13 cellular contexts compared by ENCODE assay signal in genomic region chr2:120314656-120315366, GRCh38. TPM values are rescaled to one million over a fixed set of nuclear protein-coding genes. Genes with fewer than 3 reads are reported as not detected.
DNase-seq lines count a peak whose midpoint lies in the region; ATAC-seq, FAIRE-seq and TF ChIP-seq lines count a peak whose summit lies in the region.
"Had no signal": no experiment of that assay in that cellular context is flagged by ENCODE, and none has a peak within 500 bp of the region (broad histone marks: within the 10 kb centered on the region; RNA-seq: fewer than 3 reads in every experiment).

No MANE protein-coding gene starts in this region.

- intact Hi-C loops in right lobe of liver (cut with DNase I) = loop anchor here in 1 of 2 donors (10.0 kb wide), 1 partner anchor 360 kb away; no protein-coding TSS in a partner anchor
- intact Hi-C loops in HepG2 (cut with micrococcal nuclease; ENCODE audit: unreplicated experiment) = loop anchor here (5.0 to 10.0 kb wide), 2 partner anchors 203 to 360 kb away; no protein-coding TSS in a partner anchor
- intact Hi-C loops in activated CD4-positive, alpha-beta memory T cell treated with anti-CD3 and anti-CD28 coated beads for 36 hours (cut with micrococcal nuclease) = loop anchor here (5.0 kb wide), 2 partner anchors 558 to 613 kb away; partner anchors contain the start of gene PTPN4
- intact Hi-C loops in vagina (cut with DNase I) = loop anchor here (5.0 to 10.0 kb wide), 2 partner anchors 90 to 203 kb away; partner anchors contain the start of gene TMEM185B
- intact Hi-C loops in left cardiac atrium (cut with DNase I) = loop anchor here in 1 of 2 donors (5.0 kb wide), 2 partner anchors 63 to 203 kb away; partner anchors contain the start of gene RALB

- no peak for FAIRE-seq in HepG2 (lab: Jason Lieb, UNC)

- H3K36me3 ChIP-seq in right lobe of liver (no peaks in the 10 kb centered on the region), HepG2 (replicated peaks in 1 of 2; ENCODE audit: control insufficient read depth in 1 of 2, insufficient read depth in 2 of 2, low read length in 2 of 2) (no peaks in the 10 kb centered on the region), vagina (no peaks in the 10 kb centered on the region), mesendoderm (ENCODE audit: control insufficient read depth, insufficient read depth, low read length) (no peaks in the 10 kb centered on the region)
- H3K36me3 ChIP-seq: sigmoid colon, uterus had no signal

- H2AFZ ChIP-seq in HepG2 (ENCODE audit: low read length) = no peak overlapping the region

- no peak overlapping the region for H4K8ac ChIP-seq in mesendoderm (ENCODE audit: low read depth, low read length)

- no peak overlapping the region for H3K4ac ChIP-seq in mesendoderm (ENCODE audit: low read depth, low read length)

- no peaks in the 10 kb centered on the region for H3K36me3 Mint-ChIP-seq in activated CD4-positive, alpha-beta memory T cell treated with anti-CD3 and anti-CD28 coated beads for 36 hours

- H3K79me1 ChIP-seq in mesendoderm (ENCODE audit: low read length) = no peaks in the 10 kb centered on the region

- CTCF ChIA-PET in HepG2 (lab: Yijun Ruan, JAX; ENCODE audit: low intra/inter-chr PET ratio, low total read pairs) = interaction anchor here (2.0 kb wide), 1 partner anchor 365 kb away, joined by 15 read pairs; no protein-coding TSS in a partner anchor
- CTCF ChIA-PET in activated CD4-positive, alpha-beta memory T cell treated with anti-CD3 and anti-CD28 coated beads for 36 hours (lab: Charles Lee) = interaction anchor here (0.8 to 4.2 kb wide), 12 partner anchors 15 to 673 kb away, joined by 3 to 60 read pairs (median 7); partner anchors contain the start of genes EPB41L5 and RALB

- H2BK120ac ChIP-seq in mesendoderm (ENCODE audit: low read depth, low read length) = no peak overlapping the region

- H3K9me3 Mint-ChIP-seq in activated CD4-positive, alpha-beta memory T cell treated with anti-CD3 and anti-CD28 coated beads for 36 hours = no peaks in the 10 kb centered on the region

- peaks cover 22% of the 10 kb centered on the region for H3K4me1 Mint-ChIP-seq in activated CD4-positive, alpha-beta memory T cell treated with anti-CD3 and anti-CD28 coated beads for 36 hours (ENCODE audit: low read depth)

- DNase-seq in right lobe of liver (peak in 2 of 3 donors; percentile 47 to 51), HepG2 (ENCODE audit: low spot score) (no peak), fibroblast of pulmonary artery (ENCODE audit: low read depth) (peak; percentile 47), vagina (ENCODE audit: extremely low spot score in 2 of 2) (no peak), left cardiac atrium (no peak), mesendoderm (no peak)
- peak; percentile 34 for DNase-seq in activated CD4-positive, alpha-beta memory T cell treated with anti-CD3 and anti-CD28 coated beads for 36 hours
- DNase-seq: AML-193, sigmoid colon had no signal

- no peak overlapping the region for H3K27ac Mint-ChIP-seq in activated CD4-positive, alpha-beta memory T cell treated with anti-CD3 and anti-CD28 coated beads for 36 hours

- H3K4me2 ChIP-seq in HepG2 (ENCODE audit: low read depth, low read length) (no peak overlapping the region), mesendoderm (ENCODE audit: low read length) (no peak overlapping the region)

- no peak overlapping the region for H2BK5ac ChIP-seq in mesendoderm (ENCODE audit: low read length)

- no peaks in the 10 kb centered on the region for H3K27me3 ChIP-seq in right lobe of liver
- peaks cover 34 to 64% of the 10 kb centered on the region in 2 experiments; a peak in 4 of 5 replicates for H3K27me3 ChIP-seq in HepG2 (ENCODE audit: control insufficient read depth in 1 of 2, insufficient read depth in 2 of 2, low read length in 2 of 2)
- H3K27me3 ChIP-seq in vagina = no peaks in the 10 kb centered on the region
- no peaks in the 10 kb centered on the region for H3K27me3 ChIP-seq in mesendoderm (ENCODE audit: insufficient read depth, low read length, poor library complexity)
- H3K27me3 ChIP-seq: body of pancreas, sigmoid colon, uterus had no signal

- H3K4me3 ChIP-seq in right lobe of liver = no peak overlapping the region
- H3K4me3 ChIP-seq in HepG2 (replicated peaks in 1 of 3; ENCODE audit: insufficient read depth in 1 of 3, low read depth in 2 of 3, low read length in 3 of 3) = no peak overlapping the region
- no peak overlapping the region for H3K4me3 ChIP-seq in fibroblast of pulmonary artery (replicated peaks; ENCODE audit: low read depth, low read length)
- no peak overlapping the region for H3K4me3 ChIP-seq in vagina
- H3K4me3 ChIP-seq in mesendoderm (ENCODE audit: low read length) = no peak overlapping the region
- H3K4me3 ChIP-seq: body of pancreas, sigmoid colon, uterus had no signal

- H3K9ac ChIP-seq in HepG2 (ENCODE audit: insufficient read depth, low read depth, low read length) = no peak overlapping the region
- H3K9ac ChIP-seq in mesendoderm (ENCODE audit: low read length) = no peak overlapping the region

- TF ChIP-seq RAD21 in HepG2 (CRISPR knock-in tag; IDR thresholded peaks at IDR 0.05) = no peak

- POLR2A ChIA-PET in HepG2 (lab: Yijun Ruan, JAX) = no interaction called here
- POLR2A ChIA-PET in activated CD4-positive, alpha-beta memory T cell treated with anti-CD3 and anti-CD28 coated beads for 36 hours (lab: Charles Lee) = interaction anchor here (1.2 kb wide), 1 partner anchor 83 kb away, joined by 4 read pairs; no protein-coding TSS in a partner anchor

- H3K9me3 ChIP-seq in right lobe of liver = no peaks in the 10 kb centered on the region
- no peaks in the 10 kb centered on the region for H3K9me3 ChIP-seq in HepG2 (ENCODE audit: low read length)
- no peaks in the 10 kb centered on the region for H3K9me3 ChIP-seq in vagina
- H3K9me3 ChIP-seq: body of pancreas, sigmoid colon, uterus had no signal

- no peak overlapping the region for H3K23ac ChIP-seq in mesendoderm (ENCODE audit: low read length)

- H3K4me3 Mint-ChIP-seq in activated CD4-positive, alpha-beta memory T cell treated with anti-CD3 and anti-CD28 coated beads for 36 hours = no peak overlapping the region

- TF ChIP-seq CTCF in right lobe of liver (IDR thresholded peaks at IDR 0.05) = no peak
- TF ChIP-seq CTCF in HepG2 (CRISPR knock-in tag; IDR thresholded peaks at IDR 0.05) = no peak
- TF ChIP-seq CTCF in fibroblast of pulmonary artery (IDR thresholded peaks at IDR 0.05; ENCODE audit: low read length, missing control alignments) = no peak
- TF ChIP-seq CTCF in vagina (IDR thresholded peaks at IDR 0.05) = no peak

- no peaks in the 10 kb centered on the region for H4K20me1 ChIP-seq in HepG2 (ENCODE audit: insufficient read depth, low read length)

- no peak overlapping the region for H4K5ac ChIP-seq in mesendoderm (ENCODE audit: low read length)

- no peaks in the 10 kb centered on the region for H3K27me3 Mint-ChIP-seq in activated CD4-positive, alpha-beta memory T cell treated with anti-CD3 and anti-CD28 coated beads for 36 hours

- H3K4me1 ChIP-seq in right lobe of liver (peaks cover 0 to 10% (median 0%) of the 10 kb centered on the region in 4 donors), HepG2 (ENCODE audit: insufficient read depth, low read length) (peaks cover 20% of the 10 kb centered on the region), vagina (peaks cover 36% of the 10 kb centered on the region), mesendoderm (ENCODE audit: control insufficient read depth, low read depth, low read length) (no peaks in the 10 kb centered on the region)
- H3K4me1 ChIP-seq: uterus had no signal

- no peak overlapping the region for H2AK5ac ChIP-seq in mesendoderm (ENCODE audit: low read length)

- ATAC-seq in right lobe of liver (peak in 3 of 4 donors; percentile 7 to 20 (median 15)), HepG2 (no peak), GM19351 (IDR thresholded peaks at IDR 0.05; ENCODE audit: unreplicated experiment) (no peak), left cardiac atrium (no peak)

- H2BK15ac ChIP-seq in mesendoderm (replicated peaks; ENCODE audit: low read depth) = no peak overlapping the region

- no peaks in the 10 kb centered on the region for H3K79me2 ChIP-seq in HepG2 (ENCODE audit: insufficient read depth, low read length)
- no peaks in the 10 kb centered on the region for H3K79me2 ChIP-seq in mesendoderm (ENCODE audit: control insufficient read depth, insufficient read depth, low read length)

- WGBS in right lobe of liver (ENCODE audit: insufficient coverage, low coverage, low lambda C conversion rate, missing lambda C conversion rate) = 72% methylated on average over 15 of the region's 20 CpGs
- 58% methylated on average over 20 of the region's 20 CpGs for WGBS in HepG2 (ENCODE audit: low lambda C conversion rate)
- WGBS in mesendoderm (ENCODE audit: extremely low coverage, insufficient coverage, low lambda C conversion rate) = no CpG with 5 or more reads among the region's 20 CpGs

- in situ Hi-C loops in HepG2 (cut with HindIII; ENCODE audit: extremely low pct_ligation_motif_present, low pct_unique_long_range_greater_than_20kb) = loop anchor here (10.0 kb wide), 1 partner anchor 110 kb away; no protein-coding TSS in a partner anchor

- no peak overlapping the region for H3K27ac ChIP-seq in right lobe of liver
- no peak overlapping the region for H3K27ac ChIP-seq in HepG2 (ENCODE audit: extremely low read length, insufficient read depth, low read length)
- peak overlapping the region; percentile 81 for H3K27ac ChIP-seq in vagina
- no peak overlapping the region for H3K27ac ChIP-seq in mesendoderm (ENCODE audit: low read depth, low read length)
- H3K27ac ChIP-seq: body of pancreas, sigmoid colon had no signal

- no peak overlapping the region for H3K56ac ChIP-seq in mesendoderm (ENCODE audit: low read length)

- no TSS peak for BruUV-seq in HepG2 (replicated peaks; lab: Mats Ljungman, UMichigan)

- TF ChIP-seq POLR2A in right lobe of liver (IDR thresholded peaks at IDR 0.05) (no peak), HepG2 (IDR thresholded peaks at IDR 0.05; ENCODE audit: insufficient read depth in 1 of 2, low read depth in 2 of 2, low read length in 2 of 2) (no peak), vagina (IDR thresholded peaks at IDR 0.05) (no peak)

- no peak overlapping the region for H3K18ac ChIP-seq in mesendoderm (ENCODE audit: low read length)

- TF ChIP-seq EP300 in HepG2 (IDR thresholded peaks at IDR 0.05; ENCODE audit: low read depth in 2 of 2, low read length in 2 of 2) = no peak
- TF ChIP-seq EP300 in HepG2 (CRISPR knock-in tag; IDR thresholded peaks at IDR 0.05; ENCODE audit: borderline replicate concordance) = no peak

RNA-seq across cellular contexts. Expression of gene INHBB, which starts 31.1 kb away (rescaled TPM):
- total RNA-seq in right lobe of liver (10 to 100 TPM in 3 of 6 experiments, 1 to 10 TPM in 2, under 1 TPM in 1; 0.37 to 15.9 (median 9.6) TPM), HepG2 (2016; rRNA removed; fragmentation: Illumina TruSeq; extraction: Trizol) (0.17 and 0.20 TPM in 2 replicates), vagina (19.4 TPM), left cardiac atrium (1 to 10 TPM; 3.7 to 3.9 TPM)
- total RNA-seq in HepG2 (2016; cell fraction: cytosol; rRNA removed; fragmentation: Illumina TruSeq; extraction: Trizol; ENCODE audit: low read depth) = not detected in 2 replicates
- 0.09 and 0.19 TPM in 2 replicates for total RNA-seq in HepG2 (2016; cell fraction: insoluble cytoplasmic fraction; rRNA removed; fragmentation: Illumina TruSeq; extraction: Trizol)
- total RNA-seq in HepG2 (2016; cell fraction: membrane; rRNA removed; fragmentation: Illumina TruSeq; extraction: Trizol) = 0.09 and 0.10 TPM in 2 replicates
- total RNA-seq in HepG2 (2016; cell fraction: nucleus; rRNA removed; fragmentation: Illumina TruSeq; extraction: Trizol) = 0.40 and 0.47 TPM in 2 replicates
- polyA plus RNA-seq in HepG2 (2011; rRNA removed) = 1.7 and 2.4 TPM in 2 replicates
- 2.2 and 2.3 TPM in 2 replicates for polyA plus RNA-seq in HepG2 (2011; cell fraction: cytosol; rRNA removed)
- 2.0 and 2.4 TPM in 2 replicates for polyA plus RNA-seq in HepG2 (2011; cell fraction: nucleus; rRNA removed)
- 0.34 and 0.88 TPM in 2 replicates for polyA plus RNA-seq in HepG2 (2012)
- 0.05 TPM in 1 of 2 replicates, not detected in the other for polyA plus RNA-seq in HepG2 (2016; cell fraction: cytosol; fragmentation: Illumina TruSeq; extraction: Trizol; ENCODE audit: low read depth)
- 0.10 and 0.17 TPM in 2 replicates for polyA plus RNA-seq in HepG2 (2016; cell fraction: insoluble cytoplasmic fraction; fragmentation: Illumina TruSeq; extraction: Trizol; ENCODE audit: low read depth)
- polyA plus RNA-seq in HepG2 (2016; cell fraction: membrane; fragmentation: Illumina TruSeq; extraction: Trizol; ENCODE audit: low read depth) = 0.06 TPM in 2 replicates
- polyA plus RNA-seq in HepG2 (2016; cell fraction: nucleus; fragmentation: Illumina TruSeq; extraction: Trizol; ENCODE audit: insufficient read depth, low read depth) = 0.37 and 0.68 TPM in 2 replicates
- 4.0 TPM in 1 of 2 replicates, not detected in the other for polyA minus RNA-seq in HepG2 (2011; rRNA and poly(A)+ RNA removed; ENCODE audit: low replicate concordance)
- 2.7 TPM in 2 replicates for polyA minus RNA-seq in HepG2 (2011; cell fraction: cytosol; rRNA and poly(A)+ RNA removed)
- polyA minus RNA-seq in HepG2 (2011; cell fraction: nucleus; rRNA and poly(A)+ RNA removed) = 0.90 and 1.1 TPM in 2 replicates
- not detected for total RNA-seq in activated CD4-positive, alpha-beta memory T cell treated with anti-CD3 and anti-CD28 coated beads for 36 hours
- 0.01 TPM for polyA plus RNA-seq in mesendoderm (2013, experiment 1 of 2)
- polyA plus RNA-seq in mesendoderm (2013, experiment 2 of 2) = 0.01 TPM
- total RNA-seq: HT-29 had no signal

Comparison
In these comparisons a context has a peak if more than half of its experiments do, and no peak if none do; other contexts are left out.
1. ATAC-seq: peak in right lobe of liver (3 of 4); none in HepG2 (single experiment), GM19351 (single experiment) and left cardiac atrium (0 of 2).
2. DNase-seq: peak in right lobe of liver (2 of 3), activated CD4-positive, alpha-beta memory T cell treated with anti-CD3 and anti-CD28 coated beads for 36 hours (single experiment) and fibroblast of pulmonary artery (single experiment); none in HepG2 (single experiment), vagina (0 of 2), left cardiac atrium (single experiment) and mesendoderm (single experiment).